Comparison of ENCODE assay signal across 28 cellular contexts in the genomic region with DNA sequence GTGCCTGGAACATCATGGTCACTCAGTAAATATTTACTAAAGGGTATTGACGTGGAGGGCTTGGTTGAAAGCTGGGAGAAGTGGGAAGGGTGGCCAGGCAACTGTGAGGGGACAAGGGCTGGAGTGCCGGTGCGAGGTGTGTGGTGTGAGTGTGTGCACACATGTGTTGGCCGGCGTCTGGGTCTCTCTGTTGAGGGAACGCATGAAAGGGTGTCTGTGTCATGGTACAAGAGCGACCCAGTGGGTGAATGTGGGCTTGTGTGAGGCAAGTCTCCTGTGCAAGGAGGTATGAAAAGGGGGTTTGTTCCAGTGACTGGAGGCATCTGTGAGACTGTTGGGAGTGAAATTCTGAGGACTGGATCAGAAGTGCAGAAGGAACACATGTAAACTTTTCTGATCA. TPM values are rescaled to one million over a fixed set of nuclear protein-coding genes. Genes with fewer than 3 reads are reported as not detected.
A peak's percentile ranks its signal among the peaks of the same experiment; 100 is the strongest.
DNase-seq lines count a peak whose midpoint lies in the region; TF ChIP-seq lines count a peak whose summit lies in the region.
"Had no signal": no experiment of that assay in that cellular context is flagged by ENCODE, and none has a peak within 500 bp of the region (broad histone marks: within the 10 kb centered on the region; RNA-seq: fewer than 3 reads in every experiment).

No MANE protein-coding gene starts in this region.

- no peak overlapping the region for H3K27ac ChIP-seq in endodermal cell (ENCODE audit: low read depth, low read length)
- H3K27ac ChIP-seq: BLaER1 had no signal

- no peak overlapping the region for H3K9ac ChIP-seq in endodermal cell (ENCODE audit: extremely low read depth, low read length, poor library complexity, severe bottlenecking)
- H3K9ac ChIP-seq: BLaER1 had no signal

- WGBS in endodermal cell (ENCODE audit: insufficient coverage in 1 of 2, insufficient read length in 1 of 2), 2 experiments: 94 to 100% methylated on average over 1 to 7 of the region's 7 CpGs

- no peak overlapping the region for H3K4me3 ChIP-seq in endodermal cell (ENCODE audit: low read length)
- H3K4me3 ChIP-seq: BLaER1, GM12878 had no signal

- H3K27me3 Mint-ChIP-seq in endodermal cell (ENCODE audit: insufficient read depth) (peaks cover 9% of the 10 kb centered on the region), neural crest cell (ENCODE audit: low read depth) (no peaks in the 10 kb centered on the region)

- H3K27me3 ChIP-seq in endodermal cell (ENCODE audit: control insufficient read depth, insufficient read depth, low read length, poor library complexity, severe bottlenecking): no peaks in the 10 kb centered on the region
- H3K27me3 ChIP-seq: BE2C, BLaER1 had no signal

- H3K36me3 ChIP-seq in endodermal cell (ENCODE audit: control insufficient read depth, insufficient read depth, low read length): no peaks in the 10 kb centered on the region
- H3K36me3 ChIP-seq: BE2C, BLaER1 had no signal

- no peaks in the 10 kb centered on the region for H3K4me1 ChIP-seq in endodermal cell (ENCODE audit: control insufficient read depth, insufficient read depth, low read length)
- H3K4me1 ChIP-seq: BE2C had no signal

- no peaks in the 10 kb centered on the region for H3K9me3 ChIP-seq in endodermal cell (ENCODE audit: control insufficient read depth, low read length)
- H3K9me3 ChIP-seq: BE2C had no signal

- no peak overlapping the region for H3K4me3 Mint-ChIP-seq in endodermal cell
- H3K4me3 Mint-ChIP-seq in neural crest cell: no peak overlapping the region
- H3K4me3 Mint-ChIP-seq: CD14-positive monocyte; CD4-positive, alpha-beta memory T cell; CD4-positive, CD25-positive, alpha-beta regulatory T cell; CD8-positive, alpha-beta memory T cell had no signal

- H3K9me3 Mint-ChIP-seq in endodermal cell: peaks cover 11% of the 10 kb centered on the region
- peaks cover 6% of the 10 kb centered on the region for H3K9me3 Mint-ChIP-seq in neural crest cell

- peak overlapping the region; percentile 15 for H3K27ac Mint-ChIP-seq in endodermal cell
- peak overlapping the region; percentile 28 for H3K27ac Mint-ChIP-seq in neural crest cell (ENCODE audit: unreplicated experiment)
- H3K27ac Mint-ChIP-seq: CD14-positive monocyte; CD4-positive, alpha-beta memory T cell; CD4-positive, CD25-positive, alpha-beta regulatory T cell; CD8-positive, alpha-beta memory T cell had no signal

- DNase-seq in SK-MEL-5 (ENCODE audit: low read depth, low spot score) (peak; percentile 59), endodermal cell (no peak), neural crest cell (ENCODE audit: low read depth, low spot score) (no peak), GM03348 (ENCODE audit: low spot score) (no peak), NCI-H1417 treated with DMSO at 0.1 percent for 48 hours (lab: John Stamatoyannopoulos, UW) (no peak), G401 (ENCODE audit: low spot score) (no peak), NCI-H1048 (lab: John Stamatoyannopoulos, UW) (no peak)
- DNase-seq: 8988T; ACHN; BE2C; C1 segment of cervical spinal cord; CD4-positive, alpha-beta memory T cell; CD4-positive, CD25-positive, alpha-beta regulatory T cell; CD8-positive, alpha-beta memory T cell; COR-L47; DMS 273 treated with DMSO at 0.1 percent for 48 hours; DMS153; DMS53; DMS79; DND-41; EL; GF-D8 had no signal

- no peak for TF ChIP-seq CTCF in endodermal cell (conservative IDR thresholded peaks at IDR 0.05)
- no peak for TF ChIP-seq CTCF in neural crest cell (conservative IDR thresholded peaks at IDR 0.05)

- no peaks in the 10 kb centered on the region for H3K36me3 Mint-ChIP-seq in endodermal cell (ENCODE audit: low read depth)
- peaks cover 2% of the 10 kb centered on the region for H3K36me3 Mint-ChIP-seq in neural crest cell (ENCODE audit: low read depth)
- H3K36me3 Mint-ChIP-seq: CD14-positive monocyte had no signal

- in situ Hi-C loops in SK-MEL-5 (cut with HindIII; ENCODE audit: low pct_unique_long_range_greater_than_20kb, low sequenced_read_pairs): no loop called here
- in situ Hi-C loops in G401 (cut with HindIII; ENCODE audit: low sequenced_read_pairs): no loop called here

- H3K4me1 Mint-ChIP-seq in endodermal cell: peaks cover 1% of the 10 kb centered on the region
- H3K4me1 Mint-ChIP-seq in neural crest cell: peaks cover 11% of the 10 kb centered on the region
- H3K4me1 Mint-ChIP-seq: CD14-positive monocyte; CD4-positive, alpha-beta memory T cell; CD4-positive, CD25-positive, alpha-beta regulatory T cell; CD8-positive, alpha-beta memory T cell had no signal

RNA-seq across cellular contexts. Expression of a gene that starts 29.4 kb away (rescaled TPM):
- total RNA-seq in SK-MEL-5 (2014; rRNA removed; shearing (Covaris generic)): not detected in 2 replicates
- not detected in 2 replicates for polyA plus RNA-seq in SK-MEL-5 (2015; cell fraction: cytosol; rRNA removed)
- polyA plus RNA-seq in SK-MEL-5 (2015; cell fraction: nucleus; rRNA removed): not detected in 2 replicates
- total RNA-seq in endodermal cell (not detected), neural crest cell (not detected in 2 replicates)
- polyA plus RNA-seq in endodermal cell (2013, experiment 1 of 2): not detected
- polyA plus RNA-seq in endodermal cell (2013, experiment 2 of 2): not detected
- not detected in 2 replicates for total RNA-seq in G401 (2014; rRNA removed; shearing (Covaris generic))
- total RNA-seq: A673; CD4-positive, alpha-beta memory T cell; CD4-positive, CD25-positive, alpha-beta regulatory T cell; CD8-positive, alpha-beta memory T cell; Daoy; GM12878 had no signal
- polyA plus RNA-seq: AG04450; CD14-positive monocyte; CD4-positive, alpha-beta memory T cell; CD4-positive, CD25-positive, alpha-beta regulatory T cell; CD8-positive, alpha-beta memory T cell had no signal

RNA-seq across cellular contexts. Expression of a gene that starts 36.3 kb away (rescaled TPM):
- total RNA-seq in SK-MEL-5 (2014; rRNA removed; shearing (Covaris generic)): 17.8 and 18.8 TPM in 2 replicates
- polyA plus RNA-seq in SK-MEL-5 (2015; cell fraction: cytosol; rRNA removed): 30.3 and 33.2 TPM in 2 replicates
- polyA plus RNA-seq in SK-MEL-5 (2015; cell fraction: nucleus; rRNA removed): 52.4 and 64.2 TPM in 2 replicates
- total RNA-seq in endodermal cell: 10 to 100 TPM; 17.2 to 37.9 TPM
- 24.3 TPM for polyA plus RNA-seq in endodermal cell (2013, experiment 1 of 2)
- 21.1 TPM for polyA plus RNA-seq in endodermal cell (2013, experiment 2 of 2)
- 14.9 and 15.1 TPM in 2 replicates for total RNA-seq in neural crest cell
- 32.9 and 43.3 TPM in 2 replicates for total RNA-seq in G401 (2014; rRNA removed; shearing (Covaris generic))
